ENCODE assay signal across 1 cellular context in genomic region chr7:13945670-13946069, GRCh38.
TF ChIP-seq lines count a peak whose summit lies in the region.

No MANE protein-coding gene starts in this region.

TF ChIP-seq in SK-N-SH treated with all-trans-retinoic acid at 6 μM for 48 hours, 23 proteins besides CTCF, POLR2A, EP300 and RAD21 (continued from another document):
- TF ChIP-seq, protein P1, sequence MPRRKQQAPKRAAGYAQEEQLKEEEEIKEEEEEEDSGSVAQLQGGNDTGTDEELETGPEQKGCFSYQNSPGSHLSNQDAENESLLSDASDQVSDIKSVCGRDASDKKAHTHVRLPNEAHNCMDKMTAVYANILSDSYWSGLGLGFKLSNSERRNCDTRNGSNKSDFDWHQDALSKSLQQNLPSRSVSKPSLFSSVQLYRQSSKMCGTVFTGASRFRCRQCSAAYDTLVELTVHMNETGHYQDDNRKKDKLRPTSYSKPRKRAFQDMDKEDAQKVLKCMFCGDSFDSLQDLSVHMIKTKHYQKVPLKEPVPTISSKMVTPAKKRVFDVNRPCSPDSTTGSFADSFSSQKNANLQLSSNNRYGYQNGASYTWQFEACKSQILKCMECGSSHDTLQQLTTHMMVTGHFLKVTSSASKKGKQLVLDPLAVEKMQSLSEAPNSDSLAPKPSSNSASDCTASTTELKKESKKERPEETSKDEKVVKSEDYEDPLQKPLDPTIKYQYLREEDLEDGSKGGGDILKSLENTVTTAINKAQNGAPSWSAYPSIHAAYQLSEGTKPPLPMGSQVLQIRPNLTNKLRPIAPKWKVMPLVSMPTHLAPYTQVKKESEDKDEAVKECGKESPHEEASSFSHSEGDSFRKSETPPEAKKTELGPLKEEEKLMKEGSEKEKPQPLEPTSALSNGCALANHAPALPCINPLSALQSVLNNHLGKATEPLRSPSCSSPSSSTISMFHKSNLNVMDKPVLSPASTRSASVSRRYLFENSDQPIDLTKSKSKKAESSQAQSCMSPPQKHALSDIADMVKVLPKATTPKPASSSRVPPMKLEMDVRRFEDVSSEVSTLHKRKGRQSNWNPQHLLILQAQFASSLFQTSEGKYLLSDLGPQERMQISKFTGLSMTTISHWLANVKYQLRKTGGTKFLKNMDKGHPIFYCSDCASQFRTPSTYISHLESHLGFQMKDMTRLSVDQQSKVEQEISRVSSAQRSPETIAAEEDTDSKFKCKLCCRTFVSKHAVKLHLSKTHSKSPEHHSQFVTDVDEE (CRISPR knock-in tag; IDR thresholded peaks at IDR 0.05) = peak; percentile 96
- TF ChIP-seq ESRRG (CRISPR knock-in tag; IDR thresholded peaks at IDR 0.05) (no peak), ZNF70 (CRISPR knock-in tag; IDR thresholded peaks at IDR 0.05) (no peak), ISL1 (CRISPR knock-in tag; IDR thresholded peaks at IDR 0.05) (0 out of 2 replicates have a peak, but pooled peaks have one; percentile 32), TCF4 (CRISPR knock-in tag; IDR thresholded peaks at IDR 0.05; ENCODE audit: borderline replicate concordance) (peak; percentile 68; the same call in 1 of the 2 replicates)
